8 cellular contexts compared by ENCODE assay signal in genomic region chr9:67722460-67723090, GRCh38.
A peak's percentile ranks its signal among the peaks of the same experiment; 100 is the strongest.
DNase-seq lines count a peak whose midpoint lies in the region; ATAC-seq and TF ChIP-seq lines count a peak whose summit lies in the region.
"Not testable (repeated sequence)": the region's sequence is repeated elsewhere in the genome, so short reads cannot be mapped to it uniquely, and the experiment has no call there.

No MANE protein-coding gene starts in this region.

- H3K4me3 Mint-ChIP-seq in CD8-positive, alpha-beta T cell; T-cell; natural killer cell: not testable (repeated sequence)

- H3K36me3 Mint-ChIP-seq in CD8-positive, alpha-beta T cell; T-cell; natural killer cell: not testable (repeated sequence)

- not testable (repeated sequence) for H3K4me3 ChIP-seq in CD8-positive, alpha-beta T cell (ENCODE audit: low read depth, low read length)

- POLR2A ChIA-PET in CD8-positive, alpha-beta T cell (lab: Charles Lee); T-cell (lab: Charles Lee): not testable (repeated sequence)

- H3K27ac ChIP-seq in CD8-positive, alpha-beta T cell (ENCODE audit: low read depth, low read length); foreskin keratinocyte: not testable (repeated sequence)

- peak; percentile 66 for ATAC-seq in CD8-positive, alpha-beta T cell
- ATAC-seq in GM19324 (IDR thresholded peaks at IDR 0.05; ENCODE audit: low FRiP score, unreplicated experiment) (peak; percentile 89), GM21529 (IDR thresholded peaks at IDR 0.05; ENCODE audit: unreplicated experiment) (peak; percentile 72), HG02870 (IDR thresholded peaks at IDR 0.05; ENCODE audit: unreplicated experiment) (peak; percentile 66), HG03280 (IDR thresholded peaks at IDR 0.05; ENCODE audit: unreplicated experiment) (peak; percentile 82), T-cell (replicated peaks in 1 of 4) (peak; percentile 70 to 81 (median 77)), foreskin keratinocyte (peak; percentile 79), natural killer cell (peak; percentile 76 to 77 (median 76))

- DNase-seq in CD8-positive, alpha-beta T cell; T-cell; foreskin keratinocyte; natural killer cell: not testable (repeated sequence)

- H3K27me3 ChIP-seq in CD8-positive, alpha-beta T cell (ENCODE audit: insufficient read depth, low read length); foreskin keratinocyte: not testable (repeated sequence)

- H3K36me3 ChIP-seq in CD8-positive, alpha-beta T cell (ENCODE audit: insufficient read depth, low read length) = not testable (repeated sequence)

- H3K9me3 ChIP-seq in CD8-positive, alpha-beta T cell (ENCODE audit: low read length) = not testable (repeated sequence)

- H3K4me1 ChIP-seq in CD8-positive, alpha-beta T cell (ENCODE audit: insufficient read depth, low read length); foreskin keratinocyte: not testable (repeated sequence)

- CTCF ChIA-PET in CD8-positive, alpha-beta T cell (lab: Charles Lee); T-cell (lab: Charles Lee): not testable (repeated sequence)

- H3K4me1 Mint-ChIP-seq in CD8-positive, alpha-beta T cell (ENCODE audit: low read depth); T-cell; natural killer cell: not testable (repeated sequence)

- H3K9me3 Mint-ChIP-seq in CD8-positive, alpha-beta T cell; T-cell; natural killer cell: not testable (repeated sequence)

- H3K27ac Mint-ChIP-seq in CD8-positive, alpha-beta T cell; T-cell; natural killer cell: not testable (repeated sequence)

- not testable (repeated sequence) for TF ChIP-seq CTCF in CD8-positive, alpha-beta T cell (IDR thresholded peaks at IDR 0.05); foreskin keratinocyte (conservative IDR thresholded peaks at IDR 0.05); natural killer cell (IDR thresholded peaks at IDR 0.05)

- H3K27me3 Mint-ChIP-seq in CD8-positive, alpha-beta T cell (ENCODE audit: low read depth); T-cell; natural killer cell (ENCODE audit: low read depth in 2 of 2): not testable (repeated sequence)

- intact Hi-C loops in CD8-positive, alpha-beta T cell (cut with DNase I, micrococcal nuclease); natural killer cell (cut with micrococcal nuclease): not testable (repeated sequence)
